In the genomic region with DNA sequence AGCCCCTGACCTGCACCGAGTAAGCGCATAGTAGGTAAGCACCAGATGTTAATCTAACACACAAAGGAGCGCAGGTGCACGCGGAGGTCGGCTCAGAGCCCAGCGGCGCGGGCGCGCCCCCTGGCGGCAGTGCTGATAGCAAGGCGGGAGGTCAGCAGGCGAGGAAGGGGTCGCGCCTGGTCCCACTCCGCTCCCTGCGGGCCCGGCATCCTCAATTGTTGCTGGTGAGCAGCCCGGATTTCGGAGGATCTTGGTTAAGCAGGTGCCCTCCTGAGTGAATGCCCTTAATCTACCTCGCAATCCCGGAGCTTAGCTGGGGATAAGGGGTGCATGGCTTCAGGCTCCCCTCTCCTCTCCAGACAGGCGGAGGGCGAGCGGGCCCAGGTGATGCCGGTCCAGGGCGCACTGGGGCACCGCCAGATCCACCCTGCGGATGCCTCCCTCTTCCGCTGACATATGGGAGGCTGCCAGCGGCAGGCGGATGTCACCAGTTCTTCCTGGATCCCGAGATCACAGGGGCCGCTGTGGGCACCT, we compare ENCODE assay signal across 9 cellular contexts. TPM values are rescaled to one million over a fixed set of nuclear protein-coding genes. Genes with fewer than 3 reads are reported as not detected.
DNase-seq lines count a peak whose midpoint lies in the region; ATAC-seq and TF ChIP-seq lines count a peak whose summit lies in the region.
"Had no signal": no experiment of that assay in that cellular context is flagged by ENCODE, and none has a peak within 500 bp of the region (broad histone marks: within the 10 kb centered on the region; RNA-seq: fewer than 3 reads in every experiment).

No MANE protein-coding gene starts in this region.

- H3K36me3 ChIP-seq in body of pancreas (replicated peaks in 1 of 2; ENCODE audit: insufficient read depth in 1 of 2, low read depth in 2 of 2) (no peaks in the 10 kb centered on the region), neutrophil (no peaks in the 10 kb centered on the region)

- H3K4me3 ChIP-seq in GM12864 (ENCODE audit: low read depth, low read length) (no peak overlapping the region), body of pancreas (no peak overlapping the region), neutrophil (ENCODE audit: low read depth in 1 of 2, low read length in 1 of 2) (no peak overlapping the region)

- TF ChIP-seq CTCF in GM12864 (IDR thresholded peaks at IDR 0.05; ENCODE audit: low read depth, low read length, missing control alignments) (peak; percentile 93), body of pancreas (IDR thresholded peaks at IDR 0.05) (peak; percentile 32 to 56 (median 52)), neutrophil (IDR thresholded peaks at IDR 0.05) (peak; percentile 70)

- no peaks in the 10 kb centered on the region for H3K36me3 Mint-ChIP-seq in effector memory CD8-positive, alpha-beta T cell (ENCODE audit: insufficient read depth)
- H3K36me3 Mint-ChIP-seq: brain had no signal

- H3K27ac ChIP-seq in body of pancreas (no peak overlapping the region), neutrophil (no peak overlapping the region)

- intact Hi-C loops in body of pancreas (cut with DNase I): no loop called here

- H3K9me3 Mint-ChIP-seq in effector memory CD8-positive, alpha-beta T cell: no peaks in the 10 kb centered on the region

- 16 to 39% methylated on average over 11 to 33 of the region's 35 CpGs for WGBS in body of pancreas, 2 donors

- no peak overlapping the region for H3K4me3 Mint-ChIP-seq in effector memory CD8-positive, alpha-beta T cell
- H3K4me3 Mint-ChIP-seq: brain had no signal

- H3K27me3 ChIP-seq in body of pancreas (peaks cover 0 to 34% of the 10 kb centered on the region in 2 donors), neutrophil (peaks cover 89% of the 10 kb centered on the region)

- no peak overlapping the region for H3K27ac Mint-ChIP-seq in effector memory CD8-positive, alpha-beta T cell

- DNase-seq in GM12864 (ENCODE audit: low read depth) (no peak), NCI-H69 (lab: John Stamatoyannopoulos, UW) (peak; percentile 78), body of pancreas (peak in 2 of 4 donors; percentile 44), H4 (ENCODE audit: low spot score) (no peak)
- no peak for DNase-seq in effector memory CD8-positive, alpha-beta T cell

- peaks cover 14 to 21% of the 10 kb centered on the region in 2 donors for H3K4me1 Mint-ChIP-seq in effector memory CD8-positive, alpha-beta T cell (ENCODE audit: low read depth in 2 of 2)

- TF ChIP-seq POLR2A in body of pancreas (IDR thresholded peaks at IDR 0.05): no peak

- H3K27me3 Mint-ChIP-seq in effector memory CD8-positive, alpha-beta T cell: peaks cover 45 to 74% of the 10 kb centered on the region in 2 donors

- H3K4me1 ChIP-seq in body of pancreas (peaks cover 13% of the 10 kb centered on the region), neutrophil (ENCODE audit: control insufficient read depth in 1 of 2, insufficient read depth in 1 of 2, low read depth in 1 of 2, low read length in 1 of 2) (peaks cover 11 to 16% of the 10 kb centered on the region in 2 experiments)

- H3K9me3 ChIP-seq in body of pancreas: no peaks in the 10 kb centered on the region
- H3K9me3 ChIP-seq in neutrophil: no peaks in the 10 kb centered on the region

- ATAC-seq in body of pancreas (no peak), GM21390 (IDR thresholded peaks at IDR 0.05; ENCODE audit: unreplicated experiment) (no peak), HG03139 (IDR thresholded peaks at IDR 0.05; ENCODE audit: unreplicated experiment) (no peak)
- no peak for ATAC-seq in effector memory CD8-positive, alpha-beta T cell (replicated peaks)

RNA-seq across cellular contexts. Expression of a gene that starts 4.0 kb away (rescaled TPM):
- 1 to 10 TPM in 1 of 2 donors, under 1 TPM in 1; 0.26 to 1.6 TPM for total RNA-seq in body of pancreas
- 3.1 and 3.4 TPM in 2 replicates for total RNA-seq in H4 (2014; rRNA removed; shearing (Covaris generic))

RNA-seq across cellular contexts. Expression of a gene that starts 28.9 kb away (rescaled TPM):
- not detected for total RNA-seq in body of pancreas
- not detected in 2 replicates for total RNA-seq in H4 (2014; rRNA removed; shearing (Covaris generic))
